ENCODE assay signal across 1 cellular context in the genomic region with DNA sequence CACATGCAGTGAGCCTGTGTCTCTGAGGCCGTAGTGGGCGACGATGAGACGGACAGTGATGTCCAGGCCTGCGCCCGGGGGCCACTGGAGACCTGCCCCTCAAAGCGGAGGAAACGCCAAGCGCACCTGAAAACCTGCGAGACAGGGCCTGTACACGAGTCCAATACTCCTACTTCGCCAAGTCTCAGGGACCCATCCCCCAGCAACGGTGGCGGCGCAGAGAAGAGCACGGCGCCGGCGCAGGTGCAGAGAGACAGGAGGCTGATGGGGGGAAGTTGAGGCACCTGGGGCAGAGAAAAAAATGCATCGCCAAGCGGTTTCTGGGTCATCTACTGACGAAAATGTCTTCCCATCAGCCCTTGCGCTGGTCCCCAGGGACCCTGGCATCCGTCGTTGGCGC.
A peak's percentile ranks its signal among the peaks of the same experiment; 100 is the strongest.
TF ChIP-seq lines count a peak whose summit lies in the region.

No MANE protein-coding gene starts in this region.

TF ChIP-seq in HepG2, 621 proteins besides CTCF, POLR2A, EP300 and RAD21:
- peak; percentile 28; the same call in 1 of the 2 replicates for TF ChIP-seq ZFY (CRISPR knock-in tag; IDR thresholded peaks at IDR 0.05)
- TF ChIP-seq PHF8 (CRISPR knock-in tag; IDR thresholded peaks at IDR 0.05) = 0 out of 2 replicates have a peak, but pooled peaks have one; percentile 1
- TF ChIP-seq, protein P1, sequence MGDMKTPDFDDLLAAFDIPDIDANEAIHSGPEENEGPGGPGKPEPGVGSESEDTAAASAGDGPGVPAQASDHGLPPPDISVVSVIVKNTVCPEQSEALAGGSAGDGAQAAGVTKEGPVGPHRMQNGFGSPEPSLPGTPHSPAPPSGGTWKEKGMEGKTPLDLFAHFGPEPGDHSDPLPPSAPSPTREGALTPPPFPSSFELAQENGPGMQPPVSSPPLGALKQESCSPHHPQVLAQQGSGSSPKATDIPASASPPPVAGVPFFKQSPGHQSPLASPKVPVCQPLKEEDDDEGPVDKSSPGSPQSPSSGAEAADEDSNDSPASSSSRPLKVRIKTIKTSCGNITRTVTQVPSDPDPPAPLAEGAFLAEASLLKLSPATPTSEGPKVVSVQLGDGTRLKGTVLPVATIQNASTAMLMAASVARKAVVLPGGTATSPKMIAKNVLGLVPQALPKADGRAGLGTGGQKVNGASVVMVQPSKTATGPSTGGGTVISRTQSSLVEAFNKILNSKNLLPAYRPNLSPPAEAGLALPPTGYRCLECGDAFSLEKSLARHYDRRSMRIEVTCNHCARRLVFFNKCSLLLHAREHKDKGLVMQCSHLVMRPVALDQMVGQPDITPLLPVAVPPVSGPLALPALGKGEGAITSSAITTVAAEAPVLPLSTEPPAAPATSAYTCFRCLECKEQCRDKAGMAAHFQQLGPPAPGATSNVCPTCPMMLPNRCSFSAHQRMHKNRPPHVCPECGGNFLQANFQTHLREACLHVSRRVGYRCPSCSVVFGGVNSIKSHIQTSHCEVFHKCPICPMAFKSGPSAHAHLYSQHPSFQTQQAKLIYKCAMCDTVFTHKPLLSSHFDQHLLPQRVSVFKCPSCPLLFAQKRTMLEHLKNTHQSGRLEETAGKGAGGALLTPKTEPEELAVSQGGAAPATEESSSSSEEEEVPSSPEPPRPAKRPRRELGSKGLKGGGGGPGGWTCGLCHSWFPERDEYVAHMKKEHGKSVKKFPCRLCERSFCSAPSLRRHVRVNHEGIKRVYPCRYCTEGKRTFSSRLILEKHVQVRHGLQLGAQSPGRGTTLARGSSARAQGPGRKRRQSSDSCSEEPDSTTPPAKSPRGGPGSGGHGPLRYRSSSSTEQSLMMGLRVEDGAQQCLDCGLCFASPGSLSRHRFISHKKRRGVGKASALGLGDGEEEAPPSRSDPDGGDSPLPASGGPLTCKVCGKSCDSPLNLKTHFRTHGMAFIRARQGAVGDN (CRISPR knock-in tag; IDR thresholded peaks at IDR 0.05) = peak; percentile 36
